32 cellular contexts compared by ENCODE assay signal in the genomic region with DNA sequence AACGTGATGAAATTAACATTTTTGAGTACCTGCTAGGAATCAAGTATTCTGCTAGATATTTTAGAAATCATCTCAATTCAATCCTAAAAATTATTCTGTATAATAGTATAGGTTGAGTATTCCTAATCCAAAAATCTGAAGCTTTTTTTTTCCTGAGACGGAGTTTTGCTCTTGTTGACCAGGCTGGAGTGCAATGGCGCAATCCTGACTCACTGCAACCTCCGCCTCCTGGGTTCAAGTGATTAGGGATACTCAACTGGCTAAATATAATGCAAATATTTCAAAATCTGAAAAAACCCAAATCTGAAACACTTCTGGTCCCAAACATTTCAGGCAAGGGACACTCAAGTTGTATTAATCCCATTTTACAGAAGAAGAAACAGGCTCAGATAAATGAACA.
"Had no signal": no experiment of that assay in that cellular context is flagged by ENCODE, and none has a peak within 500 bp of the region (broad histone marks: within the 10 kb centered on the region; RNA-seq: fewer than 3 reads in every experiment).

No MANE protein-coding gene starts in this region.

- H3K4me2 ChIP-seq: hepatocyte had no signal

- H3K4me3 Mint-ChIP-seq: activated CD4-positive, alpha-beta memory T cell treated with anti-CD3 and anti-CD28 coated beads, Interleukin-2, amount 10 ng/mL, durations not matched to agents 7 days and 5 days; activated CD4-positive, alpha-beta T cell treated with anti-CD3 and anti-CD28 coated beads, Interleukin-2, amount 10 ng/mL, durations not matched to agents 7 days and 5 days; activated T-cell treated with anti-CD3 and anti-CD28 coated beads, Interleukin-2, amount 50 U/mL, for 24 hours; central memory CD8-positive, alpha-beta T cell; mesothelial cell of epicardium; naive B cell; T-helper 17 cell; WTC11 had no signal

- H3K36me3 ChIP-seq: esophagus muscularis mucosa, gastrocnemius medialis, spleen, transverse colon had no signal

- H3K27me3 Mint-ChIP-seq: activated CD4-positive, alpha-beta memory T cell treated with anti-CD3 and anti-CD28 coated beads, Interleukin-2, amount 10 ng/mL, durations not matched to agents 7 days and 5 days; activated T-cell treated with anti-CD3 and anti-CD28 coated beads, Interleukin-2, amount 50 U/mL, for 24 hours; central memory CD8-positive, alpha-beta T cell; naive B cell; T-helper 17 cell had no signal

- ATAC-seq: gastrocnemius medialis; left ventricle myocardium superior; right cardiac atrium; stimulated activated naive CD8-positive, alpha-beta T cell treated with anti-CD3 and anti-CD28 coated beads, Interleukin-15, Interleukin-2, amounts not matched to agents 100 U/mL and 50 U/mL, for 24 hours; T-helper 17 cell; WTC11 had no signal

- H3K79me2 ChIP-seq: hepatocyte, parathyroid adenoma had no signal

- DNase-seq: activated CD4-positive, alpha-beta memory T cell treated with anti-CD3 and anti-CD28 coated beads, Interleukin-2, amount 10 ng/mL, durations not matched to agents 7 days and 5 days; activated CD4-positive, alpha-beta T cell treated with anti-CD3 and anti-CD28 coated beads for 1 hour; activated CD4-positive, alpha-beta T cell treated with anti-CD3 and anti-CD28 coated beads, Interleukin-2, amount 10 ng/mL, durations not matched to agents 7 days and 5 days; activated CD8-positive, alpha-beta memory T cell treated with anti-CD3 and anti-CD28 coated beads, Interleukin-2, amount 50 U/mL, for 48 hours; activated gamma-delta T cell; activated naive CD4-positive, alpha-beta T cell treated with anti-CD3 and anti-CD28 coated beads, Interleukin-2, amount 50 U/mL, for 16 hours; activated T-cell treated with anti-CD3 and anti-CD28 coated beads, Interleukin-2, amount 50 U/mL, for 24 hours; amygdala; dermis blood vessel endothelial cell; effector CD4-positive, alpha-beta T cell; gastrocnemius medialis; islet precursor cell; left ventricle myocardium superior; mammary epithelial cell; naive B cell; nucleus accumbens; right cardiac atrium; spleen; stimulated activated CD4-positive, alpha-beta T cell treated with anti-CD3 and anti-CD28 coated beads, Interleukin-2, amount 100 ng/mL, for 48 hours; stimulated activated naive CD8-positive, alpha-beta T cell treated with anti-CD3 and anti-CD28 coated beads, Interleukin-15, Interleukin-2, amounts not matched to agents 100 U/mL and 50 U/mL, for 24 hours; T-helper 17 cell; T1000; testis; transverse colon had no signal

- H3K27ac ChIP-seq: esophagus muscularis mucosa, gastrocnemius medialis, hepatocyte, parathyroid adenoma, spleen, testis, transverse colon had no signal

- H3K27ac Mint-ChIP-seq: activated CD4-positive, alpha-beta memory T cell treated with anti-CD3 and anti-CD28 coated beads, Interleukin-2, amount 10 ng/mL, durations not matched to agents 7 days and 5 days; activated CD4-positive, alpha-beta T cell treated with anti-CD3 and anti-CD28 coated beads, Interleukin-2, amount 10 ng/mL, durations not matched to agents 7 days and 5 days; activated T-cell treated with anti-CD3 and anti-CD28 coated beads, Interleukin-2, amount 50 U/mL, for 24 hours; mesothelial cell of epicardium; T-helper 17 cell; WTC11 had no signal

- FAIRE-seq: colon, urothelium cell line had no signal

- H3K36me3 Mint-ChIP-seq: mesothelial cell of epicardium, naive B cell, WTC11 had no signal

- H3K4me1 ChIP-seq: esophagus muscularis mucosa, gastrocnemius medialis, parathyroid adenoma, spleen, testis, transverse colon had no signal

- H3K9me3 Mint-ChIP-seq: activated CD4-positive, alpha-beta memory T cell treated with anti-CD3 and anti-CD28 coated beads, Interleukin-2, amount 10 ng/mL, durations not matched to agents 7 days and 5 days; activated CD4-positive, alpha-beta T cell treated with anti-CD3 and anti-CD28 coated beads, Interleukin-2, amount 10 ng/mL, durations not matched to agents 7 days and 5 days; activated T-cell treated with anti-CD3 and anti-CD28 coated beads, Interleukin-2, amount 50 U/mL, for 24 hours; central memory CD8-positive, alpha-beta T cell; mesothelial cell of epicardium; naive B cell; WTC11 had no signal

- H3K4me1 Mint-ChIP-seq: activated CD4-positive, alpha-beta memory T cell treated with anti-CD3 and anti-CD28 coated beads, Interleukin-2, amount 10 ng/mL, durations not matched to agents 7 days and 5 days; activated CD4-positive, alpha-beta T cell treated with anti-CD3 and anti-CD28 coated beads, Interleukin-2, amount 10 ng/mL, durations not matched to agents 7 days and 5 days had no signal

- H3K9ac ChIP-seq: parathyroid adenoma had no signal

- H3K4me3 ChIP-seq: esophagus muscularis mucosa, gastrocnemius medialis, hepatocyte, spleen, testis, transverse colon had no signal

- H3K27me3 ChIP-seq: esophagus muscularis mucosa, gastrocnemius medialis, hepatocyte, spleen, testis, transverse colon had no signal

- H3K9me3 ChIP-seq: esophagus muscularis mucosa, gastrocnemius medialis, spleen, testis, transverse colon had no signal

- H2AFZ ChIP-seq: hepatocyte, parathyroid adenoma had no signal
